Comparison of ENCODE assay signal across 20 cellular contexts in genomic region chr4:97646997-97647396, GRCh38.
A peak's percentile ranks its signal among the peaks of the same experiment; 100 is the strongest.
DNase-seq lines count a peak whose midpoint lies in the region; ATAC-seq and TF ChIP-seq lines count a peak whose summit lies in the region.
"Had no signal": no experiment of that assay in that cellular context is flagged by ENCODE, and none has a peak within 500 bp of the region (broad histone marks: within the 10 kb centered on the region; RNA-seq: fewer than 3 reads in every experiment).

No MANE protein-coding gene starts in this region.

- no peak overlapping the region for H3K4me3 ChIP-seq in left ventricle myocardium inferior
- H3K4me3 ChIP-seq: ascending aorta, gastrocnemius medialis, suprapubic skin had no signal

- ATAC-seq in Right ventricle myocardium superior (ENCODE audit: poor library complexity) (no peak), HG02840 (IDR thresholded peaks at IDR 0.05; ENCODE audit: low FRiP score, unreplicated experiment) (no peak)
- no peak for ATAC-seq in CD4-positive, alpha-beta T cell (ENCODE audit: poor library complexity)
- ATAC-seq: gastrocnemius medialis, right cardiac atrium had no signal

- no peaks in the 10 kb centered on the region for H3K36me3 ChIP-seq in left ventricle myocardium inferior
- H3K36me3 ChIP-seq: ascending aorta, gastrocnemius medialis, suprapubic skin, WERI-Rb-1 had no signal

- H3K4me1 ChIP-seq in left ventricle myocardium inferior: peaks cover 8% of the 10 kb centered on the region
- H3K4me1 ChIP-seq: ascending aorta, suprapubic skin had no signal

- no peak overlapping the region for H3K27ac ChIP-seq in left ventricle myocardium inferior (replicated peaks)
- H3K27ac ChIP-seq in CD4-positive, alpha-beta T cell (ENCODE audit: low read depth, low read length): no peak overlapping the region
- H3K27ac ChIP-seq: ascending aorta, gastrocnemius medialis, suprapubic skin, WERI-Rb-1 had no signal

- peaks cover 8% of the 10 kb centered on the region for H3K9me3 Mint-ChIP-seq in CD4-positive, alpha-beta T cell
- H3K9me3 Mint-ChIP-seq: memory B cell, neural crest cell had no signal

- no peak for TF ChIP-seq CTCF in left ventricle myocardium inferior (IDR thresholded peaks at IDR 0.05; ENCODE audit: borderline replicate concordance)
- no peak for TF ChIP-seq CTCF in CD4-positive, alpha-beta T cell (IDR thresholded peaks at IDR 0.05)

- no peak overlapping the region for H3K27ac Mint-ChIP-seq in CD4-positive, alpha-beta T cell
- H3K27ac Mint-ChIP-seq: CD4-positive, CD25-positive, alpha-beta regulatory T cell; memory B cell had no signal

- H3K4me3 Mint-ChIP-seq in CD4-positive, alpha-beta T cell: no peak overlapping the region
- H3K4me3 Mint-ChIP-seq: memory B cell, neural crest cell had no signal

- CTCF ChIA-PET in CD4-positive, alpha-beta T cell (lab: Charles Lee): no interaction called here

- peak; percentile 40 for DNase-seq in Right ventricle myocardium superior
- DNase-seq in cardiac septum (ENCODE audit: low spot score): no peak
- peak; percentile 76 for DNase-seq in astrocyte of the hippocampus (ENCODE audit: low read depth, low spot score)
- peak; percentile 20 for DNase-seq in left ventricle myocardium inferior
- no peak for DNase-seq in CD4-positive, alpha-beta T cell
- no peak for DNase-seq in NOMO-1 treated with DMSO at 0.1 percent for 48 hours (lab: John Stamatoyannopoulos, UW; ENCODE audit: unreplicated experiment)
- no peak for DNase-seq in NCI-H2029 treated with DMSO at 0.1 percent for 48 hours (lab: John Stamatoyannopoulos, UW)
- DNase-seq: activated effector memory CD4-positive, alpha-beta T cell treated with Interleukin-2 at 50 U/mL for 16 hours; CD4-positive, CD25-positive, alpha-beta regulatory T cell; DND-41; gastrocnemius medialis; NCI-H2081 treated with DMSO at 0.1 percent for 48 hours; T-helper 1 cell; WERI-Rb-1 had no signal

- POLR2A ChIA-PET in CD4-positive, alpha-beta T cell (lab: Charles Lee): no interaction called here

- no peaks in the 10 kb centered on the region for H3K4me1 Mint-ChIP-seq in CD4-positive, alpha-beta T cell (ENCODE audit: low read depth)
- H3K4me1 Mint-ChIP-seq: CD4-positive, CD25-positive, alpha-beta regulatory T cell; memory B cell; neural crest cell had no signal

- intact Hi-C loops in Right ventricle myocardium superior (cut with DNase I) (no loop called here), cardiac septum (cut with DNase I) (no loop called here), left ventricle myocardium inferior (cut with micrococcal nuclease) (no loop called here)
- intact Hi-C loops in CD4-positive, alpha-beta T cell (cut with DNase I, micrococcal nuclease): no loop called here

- no peaks in the 10 kb centered on the region for H3K27me3 Mint-ChIP-seq in CD4-positive, alpha-beta T cell
- H3K27me3 Mint-ChIP-seq: CD4-positive, CD25-positive, alpha-beta regulatory T cell; memory B cell had no signal

- H3K27me3 ChIP-seq in left ventricle myocardium inferior (ENCODE audit: low read depth): no peaks in the 10 kb centered on the region
- no peaks in the 10 kb centered on the region for H3K27me3 ChIP-seq in CD4-positive, alpha-beta T cell (ENCODE audit: control insufficient read depth, insufficient read depth, low read length)
- H3K27me3 ChIP-seq: ascending aorta, gastrocnemius medialis, suprapubic skin had no signal

- no peaks in the 10 kb centered on the region for H3K36me3 Mint-ChIP-seq in CD4-positive, alpha-beta T cell (ENCODE audit: low read depth)
- H3K36me3 Mint-ChIP-seq: CD4-positive, CD25-positive, alpha-beta regulatory T cell; memory B cell had no signal

- no peaks in the 10 kb centered on the region for H3K9me3 ChIP-seq in left ventricle myocardium inferior (replicated peaks)
- no peaks in the 10 kb centered on the region for H3K9me3 ChIP-seq in CD4-positive, alpha-beta T cell (ENCODE audit: control insufficient read depth, low read length)
- H3K9me3 ChIP-seq: ascending aorta, gastrocnemius medialis, suprapubic skin had no signal

Comparison
In these comparisons a context has a peak if more than half of its experiments do, and no peak if none do; other contexts are left out.
1. DNase-seq: peak in Right ventricle myocardium superior (single experiment), astrocyte of the hippocampus (single experiment) and left ventricle myocardium inferior (single experiment); none in cardiac septum (single experiment), CD4-positive, alpha-beta T cell (0 of 10), NOMO-1 treated with DMSO at 0.1 percent for 48 hours (single experiment) and NCI-H2029 treated with DMSO at 0.1 percent for 48 hours (single experiment).